15 cellular contexts compared by ENCODE assay signal in the genomic region with DNA sequence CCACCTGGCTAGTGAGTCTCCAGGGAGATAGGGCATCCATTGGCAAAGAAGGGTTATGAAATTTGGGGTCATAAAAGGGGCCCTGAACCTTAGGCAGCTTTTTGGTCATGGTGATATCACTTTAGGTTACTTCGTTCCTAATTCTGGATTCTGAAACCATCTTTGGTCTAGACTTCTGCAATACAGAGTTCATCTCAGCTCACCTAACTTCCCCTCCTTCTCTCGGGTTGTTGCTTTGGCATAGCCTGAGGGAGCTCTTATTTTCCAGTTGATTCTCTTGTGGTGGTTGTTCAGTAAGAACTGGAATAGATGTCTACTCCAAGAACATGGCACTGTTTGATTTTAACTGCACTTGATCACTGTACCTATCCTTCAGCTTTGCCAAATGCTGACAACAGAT.
DNase-seq lines count a peak whose midpoint lies in the region; TF ChIP-seq lines count a peak whose summit lies in the region.
"Had no signal": no experiment of that assay in that cellular context is flagged by ENCODE, and none has a peak within 500 bp of the region (broad histone marks: within the 10 kb centered on the region; RNA-seq: fewer than 3 reads in every experiment).

No MANE protein-coding gene starts in this region.

- no peaks in the 10 kb centered on the region for H3K9me3 Mint-ChIP-seq in brain
- H3K9me3 Mint-ChIP-seq: activated naive CD4-positive, alpha-beta T cell treated with anti-CD3 and anti-CD28 coated beads, Interleukin-2, amount 50 U/mL, for 72 hours had no signal

- H2AFZ ChIP-seq in neural cell (ENCODE audit: low read depth, low read length): no peak overlapping the region

- H3K4me3 ChIP-seq in AG10803 (ENCODE audit: low read length) (peak overlapping the region; percentile 52; the same call in 1 of the 2 replicates), neural cell (ENCODE audit: low read length) (no peak overlapping the region)
- H3K4me3 ChIP-seq: Peyer's patch, uterus had no signal

- H3K27ac ChIP-seq in neural cell (ENCODE audit: low read length): peak overlapping the region; percentile 4
- H3K27ac ChIP-seq: Peyer's patch, uterus had no signal

- H3K36me3 ChIP-seq in neural cell (ENCODE audit: insufficient read depth, low read length): no peaks in the 10 kb centered on the region
- H3K36me3 ChIP-seq: Peyer's patch, uterus had no signal

- H3K27me3 ChIP-seq in neural cell (ENCODE audit: insufficient read depth, low read depth, low read length): no peaks in the 10 kb centered on the region
- H3K27me3 ChIP-seq: Peyer's patch, uterus had no signal

- TF ChIP-seq EP300 in neural cell (conservative IDR thresholded peaks at IDR 0.05; ENCODE audit: poor library complexity, severe bottlenecking): no peak

- no peaks in the 10 kb centered on the region for H3K36me3 Mint-ChIP-seq in brain
- H3K36me3 Mint-ChIP-seq: activated naive CD4-positive, alpha-beta T cell treated with anti-CD3 and anti-CD28 coated beads, Interleukin-2, amount 50 U/mL, for 72 hours had no signal

- no peak for TF ChIP-seq RAD21 in neural cell (conservative IDR thresholded peaks at IDR 0.05)

- peaks cover 38% of the 10 kb centered on the region for H3K4me1 Mint-ChIP-seq in brain

- H4K20me1 ChIP-seq in neural cell (ENCODE audit: insufficient read depth): no peaks in the 10 kb centered on the region

- H3K9me2 ChIP-seq in neural cell (ENCODE audit: insufficient read depth, low read length): no peaks in the 10 kb centered on the region

- peak overlapping the region in 4 of 5 experiments; percentile 12 to 96 (median 56) for H3K27ac Mint-ChIP-seq in brain
- H3K27ac Mint-ChIP-seq: T-helper 17 cell had no signal

- no peaks in the 10 kb centered on the region for H3K9me3 ChIP-seq in neural cell (ENCODE audit: low read length)
- H3K9me3 ChIP-seq: Peyer's patch, uterus had no signal

- H3F3A ChIP-seq in neural cell (ENCODE audit: insufficient read depth, low read length, poor library complexity, severe bottlenecking): no peaks in the 10 kb centered on the region

- no peak overlapping the region for H3K4me2 ChIP-seq in neural cell (ENCODE audit: low read length)

- H3K27me3 Mint-ChIP-seq in brain: no peaks in the 10 kb centered on the region

- no peaks in the 10 kb centered on the region for H3K79me2 ChIP-seq in neural cell (replicated peaks; ENCODE audit: insufficient read depth, low read length)

- H3K4me3 Mint-ChIP-seq in brain: peak overlapping the region in 4 of 5 experiments; percentile 51 to 77 (median 69)
- H3K4me3 Mint-ChIP-seq: T-helper 17 cell had no signal

- no peak overlapping the region for H3K9ac ChIP-seq in neural cell (ENCODE audit: low read length)

- DNase-seq in AG10803 (ENCODE audit: low read depth): no peak
- DNase-seq in KBM-7: peak; percentile 31
- DNase-seq in DMS153 (lab: John Stamatoyannopoulos, UW): no peak
- DNase-seq in activated CD4-positive, alpha-beta T cell treated with anti-CD3 and anti-CD28 coated beads, Interleukin-2, amount 50 U/mL, for 4 hours: no peak
- DNase-seq in SHP77 (lab: John Stamatoyannopoulos, UW): no peak
- no peak for DNase-seq in cortex of kidney (lab: John Stamatoyannopoulos, UW)
- DNase-seq: activated CD4-positive, CD25-positive, alpha-beta regulatory T cell treated with anti-CD3 and anti-CD28 coated beads, Interleukin-2, amount 50 U/mL, for 72 hours; cerebellar nuclear complex; NCI-H1436 treated with DMSO at 0.1 percent for 48 hours; Peyer's patch; T-helper 17 cell had no signal

- in situ Hi-C loops in KBM-7 (cut with MboI; ENCODE audit: low pct_unique_long_range_greater_than_20kb, low sequenced_read_pairs): no loop called here

- TF ChIP-seq CTCF in AG10803 (conservative IDR thresholded peaks at IDR 0.05; ENCODE audit: low read length) (no peak), brain (conservative IDR thresholded peaks at IDR 0.05) (no peak), neural cell (IDR thresholded peaks at IDR 0.05; ENCODE audit: poor library complexity, severe bottlenecking) (no peak)

TF ChIP-seq in neural cell, 6 proteins besides CTCF, POLR2A, EP300 and RAD21:
- TF ChIP-seq EZH2 (IDR thresholded peaks at IDR 0.05; ENCODE audit: borderline replicate concordance, insufficient read depth, low read length, poor library complexity, severe bottlenecking) (no peak), SMC3 (conservative IDR thresholded peaks at IDR 0.05; ENCODE audit: poor library complexity) (no peak), POLR2AphosphoS5 (IDR thresholded peaks at IDR 0.05) (no peak), TAF1 (IDR thresholded peaks at IDR 0.05; ENCODE audit: low read depth) (no peak), MXI1 (conservative IDR thresholded peaks at IDR 0.05; ENCODE audit: poor library complexity, severe bottlenecking) (no peak)
- TF ChIP-seq, protein P1, sequence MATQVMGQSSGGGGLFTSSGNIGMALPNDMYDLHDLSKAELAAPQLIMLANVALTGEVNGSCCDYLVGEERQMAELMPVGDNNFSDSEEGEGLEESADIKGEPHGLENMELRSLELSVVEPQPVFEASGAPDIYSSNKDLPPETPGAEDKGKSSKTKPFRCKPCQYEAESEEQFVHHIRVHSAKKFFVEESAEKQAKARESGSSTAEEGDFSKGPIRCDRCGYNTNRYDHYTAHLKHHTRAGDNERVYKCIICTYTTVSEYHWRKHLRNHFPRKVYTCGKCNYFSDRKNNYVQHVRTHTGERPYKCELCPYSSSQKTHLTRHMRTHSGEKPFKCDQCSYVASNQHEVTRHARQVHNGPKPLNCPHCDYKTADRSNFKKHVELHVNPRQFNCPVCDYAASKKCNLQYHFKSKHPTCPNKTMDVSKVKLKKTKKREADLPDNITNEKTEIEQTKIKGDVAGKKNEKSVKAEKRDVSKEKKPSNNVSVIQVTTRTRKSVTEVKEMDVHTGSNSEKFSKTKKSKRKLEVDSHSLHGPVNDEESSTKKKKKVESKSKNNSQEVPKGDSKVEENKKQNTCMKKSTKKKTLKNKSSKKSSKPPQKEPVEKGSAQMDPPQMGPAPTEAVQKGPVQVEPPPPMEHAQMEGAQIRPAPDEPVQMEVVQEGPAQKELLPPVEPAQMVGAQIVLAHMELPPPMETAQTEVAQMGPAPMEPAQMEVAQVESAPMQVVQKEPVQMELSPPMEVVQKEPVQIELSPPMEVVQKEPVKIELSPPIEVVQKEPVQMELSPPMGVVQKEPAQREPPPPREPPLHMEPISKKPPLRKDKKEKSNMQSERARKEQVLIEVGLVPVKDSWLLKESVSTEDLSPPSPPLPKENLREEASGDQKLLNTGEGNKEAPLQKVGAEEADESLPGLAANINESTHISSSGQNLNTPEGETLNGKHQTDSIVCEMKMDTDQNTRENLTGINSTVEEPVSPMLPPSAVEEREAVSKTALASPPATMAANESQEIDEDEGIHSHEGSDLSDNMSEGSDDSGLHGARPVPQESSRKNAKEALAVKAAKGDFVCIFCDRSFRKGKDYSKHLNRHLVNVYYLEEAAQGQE (IDR thresholded peaks at IDR 0.05; ENCODE audit: borderline replicate concordance): no peak
